20 cellular contexts compared by ENCODE assay signal in genomic region chr1:219085082-219085481, GRCh38.
A peak's percentile ranks its signal among the peaks of the same experiment; 100 is the strongest.
DNase-seq lines count a peak whose midpoint lies in the region; ATAC-seq and TF ChIP-seq lines count a peak whose summit lies in the region.
"Had no signal": no experiment of that assay in that cellular context is flagged by ENCODE, and none has a peak within 500 bp of the region (broad histone marks: within the 10 kb centered on the region; RNA-seq: fewer than 3 reads in every experiment).

No MANE protein-coding gene starts in this region.

- peak; percentile 93 for DNase-seq in BJ (ENCODE audit: low read depth)
- DNase-seq in IMR-90 = peak; percentile 77
- peak; percentile 40 for DNase-seq in choroid plexus epithelial cell (ENCODE audit: low read depth)
- DNase-seq in osteoblast (ENCODE audit: insufficient read length, low spot score, missing footprints) = peak; percentile 38
- no peak for DNase-seq in H7
- no peak for DNase-seq in kidney glomerular epithelial cell (lab: John Stamatoyannopoulos, UW)
- DNase-seq: activated CD4-positive, alpha-beta T cell treated with anti-CD3 and anti-CD28 coated beads for 36 hours; activated effector memory CD4-positive, alpha-beta T cell treated with Interleukin-2 at 50 U/mL for 16 hours; amniotic stem cell; BE2C; MM.1S; NCI-H187; NCI-H2227 treated with DMSO at 0.1 percent for 48 hours; Peyer's patch; stimulated activated naive CD8-positive, alpha-beta T cell treated with anti-CD3 and anti-CD28 coated beads, Interleukin-15, amount 100 ng/mL, for 72 hours; upper lobe of left lung had no signal

- H3K27me3 ChIP-seq in BJ (ENCODE audit: control insufficient read depth, insufficient read depth, low read length) (no peaks in the 10 kb centered on the region), IMR-90 (ENCODE audit: control insufficient read depth, insufficient read depth, low read length) (no peaks in the 10 kb centered on the region), osteoblast (ENCODE audit: insufficient read depth, low read length) (no peaks in the 10 kb centered on the region), H7 (ENCODE audit: control insufficient read depth, insufficient read depth, low read length) (no peaks in the 10 kb centered on the region)
- H3K27me3 ChIP-seq: BE2C, neutrophil, Peyer's patch, upper lobe of left lung had no signal

- no peak overlapping the region for H2BK15ac ChIP-seq in IMR-90 (ENCODE audit: low read depth, low read length)

- H3K79me2 ChIP-seq in osteoblast (ENCODE audit: insufficient read depth, low read length) = no peaks in the 10 kb centered on the region

- H3K4me2 ChIP-seq in IMR-90 (ENCODE audit: low read depth, low read length) (no peak overlapping the region), osteoblast (ENCODE audit: insufficient read depth, low read length) (no peak overlapping the region)

- CTCF ChIA-PET in BJ (lab: Yijun Ruan, JAX) = no interaction called here
- CTCF ChIA-PET in IMR-90 (lab: Yijun Ruan, JAX) = no interaction called here

- TF ChIP-seq CTCF in BJ (IDR thresholded peaks at IDR 0.05; ENCODE audit: insufficient read depth, low read depth, low read length) (no peak), IMR-90 (conservative IDR thresholded peaks at IDR 0.05; ENCODE audit: low read depth, low read length) (no peak), choroid plexus epithelial cell (conservative IDR thresholded peaks at IDR 0.05; ENCODE audit: low read depth, low read length) (no peak), osteoblast (IDR thresholded peaks at IDR 0.05; ENCODE audit: extremely low read depth, low read depth, low read length) (no peak)

- H4K91ac ChIP-seq in IMR-90 (ENCODE audit: insufficient read depth, low read depth, low read length) = no peak overlapping the region

- no peak overlapping the region for H2BK5ac ChIP-seq in IMR-90 (ENCODE audit: low read depth, low read length, poor library complexity, severe bottlenecking)

- no peak overlapping the region for H3K18ac ChIP-seq in IMR-90 (ENCODE audit: low read depth, low read length)

- H3K79me1 ChIP-seq in IMR-90 (ENCODE audit: low read depth in 1 of 2, low read length in 2 of 2) = no peaks in the 10 kb centered on the region

- peaks cover 5% of the 10 kb centered on the region for H3K9me1 ChIP-seq in IMR-90 (ENCODE audit: insufficient read depth, low read length)

- no peak overlapping the region for H4K5ac ChIP-seq in IMR-90 (ENCODE audit: low read depth, low read length)

- no peak overlapping the region for H3K4ac ChIP-seq in IMR-90 (ENCODE audit: low read depth, low read length)

- H3K27ac ChIP-seq in IMR-90 (ENCODE audit: insufficient read depth, low read length) = no peak overlapping the region
- peak overlapping the region; percentile 64 for H3K27ac ChIP-seq in osteoblast (ENCODE audit: low read depth, low read length)
- H3K27ac ChIP-seq: neutrophil, Peyer's patch, upper lobe of left lung had no signal

- H4K8ac ChIP-seq in IMR-90 (ENCODE audit: low read depth in 2 of 2, low read length in 2 of 2) = no peak overlapping the region

- H3K36me3 ChIP-seq in BJ (ENCODE audit: control insufficient read depth, insufficient read depth, low read length) (no peaks in the 10 kb centered on the region), IMR-90 (ENCODE audit: control insufficient read depth, insufficient read depth, low read length) (no peaks in the 10 kb centered on the region), osteoblast (ENCODE audit: insufficient read depth, low read length) (no peaks in the 10 kb centered on the region), H7 (replicated peaks; ENCODE audit: control insufficient read depth, insufficient read depth, low read length) (no peaks in the 10 kb centered on the region)
- H3K36me3 ChIP-seq: BE2C, neutrophil, Peyer's patch, upper lobe of left lung had no signal

- H3K23ac ChIP-seq in IMR-90 (ENCODE audit: low read depth, low read length) = no peak overlapping the region

- H4K20me1 ChIP-seq in IMR-90 (ENCODE audit: insufficient read depth, low read length) (no peaks in the 10 kb centered on the region), osteoblast (ENCODE audit: insufficient read depth, low read length) (no peaks in the 10 kb centered on the region)

- no peak for TF ChIP-seq RAD21 in IMR-90 (IDR thresholded peaks at IDR 0.05; ENCODE audit: low read length)

- H2AK9ac ChIP-seq in IMR-90 (replicated peaks; ENCODE audit: low read depth, low read length, poor library complexity) = no peak overlapping the region

- H2AK5ac ChIP-seq in IMR-90 (ENCODE audit: low read depth, low read length) = no peak overlapping the region

- BruUV-seq in IMR-90 (replicated peaks; lab: Mats Ljungman, UMichigan) = no TSS peak

- no peak overlapping the region for H3K9ac ChIP-seq in IMR-90 (ENCODE audit: low read depth, low read length)

- H2BK20ac ChIP-seq in IMR-90 (ENCODE audit: low read depth, low read length) = no peak overlapping the region

- H3K14ac ChIP-seq in IMR-90 (replicated peaks; ENCODE audit: low read depth, low read length) = no peak overlapping the region

- no peak for TF ChIP-seq POLR2A in IMR-90 (IDR thresholded peaks at IDR 0.05; ENCODE audit: low read depth, low read length)

- ATAC-seq in IMR-90 (ENCODE audit: low read depth) = peak; percentile 19
- no peak for ATAC-seq in GM21529 (IDR thresholded peaks at IDR 0.05; ENCODE audit: unreplicated experiment)
- no peak for ATAC-seq in HG02970 (IDR thresholded peaks at IDR 0.05; ENCODE audit: low FRiP score, unreplicated experiment)
- ATAC-seq: activated CD4-positive, alpha-beta T cell treated with anti-CD3 and anti-CD28 coated beads for 36 hours; sciatic nerve; stimulated activated naive CD8-positive, alpha-beta T cell treated with anti-CD3 and anti-CD28 coated beads, Interleukin-15, amount 100 ng/mL, for 72 hours had no signal

- H2BK120ac ChIP-seq in IMR-90 (ENCODE audit: low read depth, low read length) = no peak overlapping the region

- H3K4me3 ChIP-seq in BJ (ENCODE audit: low read depth, low read length) (no peak overlapping the region), IMR-90 (ENCODE audit: insufficient read depth, low read depth, low read length) (no peak overlapping the region), choroid plexus epithelial cell (ENCODE audit: low read depth, low read length) (no peak overlapping the region), osteoblast (ENCODE audit: insufficient read depth, low read length) (no peak overlapping the region), H7 (ENCODE audit: insufficient read depth, low read depth, low read length) (no peak overlapping the region)
- H3K4me3 ChIP-seq: Peyer's patch, upper lobe of left lung had no signal

- H3K9me3 ChIP-seq in IMR-90 (ENCODE audit: control insufficient read depth, insufficient read depth, low read length) (no peaks in the 10 kb centered on the region), osteoblast (ENCODE audit: low read depth, low read length) (no peaks in the 10 kb centered on the region)
- H3K9me3 ChIP-seq: BE2C, neutrophil, Peyer's patch, upper lobe of left lung had no signal

- H2AFZ ChIP-seq in IMR-90 (replicated peaks; ENCODE audit: low read length, poor library complexity) (no peak overlapping the region), osteoblast (ENCODE audit: low read length) (no peak overlapping the region)

- no CpG with 5 or more reads among the region's 3 CpGs for whole genome bisulfite sequencing in IMR-90 (ENCODE audit: extremely low coverage in 2 of 2, insufficient read length in 1 of 2), 2 experiments

- in situ Hi-C loops in IMR-90 (cut with MboI; ENCODE audit: low sequenced_read_pairs) = loop anchor here (25.0 kb wide), 1 partner anchor 477 kb away; no protein-coding TSS in a partner anchor

- intact Hi-C loops in IMR-90 (cut with micrococcal nuclease) = loop anchor here (5.0 to 10.0 kb wide), 2 partner anchors 302 to 480 kb away; no protein-coding TSS in a partner anchor

- H3K4me1 ChIP-seq in IMR-90 (ENCODE audit: control insufficient read depth, insufficient read depth, low read length) (peaks cover 6% of the 10 kb centered on the region), osteoblast (ENCODE audit: insufficient read depth, low read length) (peaks cover 47% of the 10 kb centered on the region)
- H3K4me1 ChIP-seq: BE2C, Peyer's patch had no signal

- POLR2A ChIA-PET in BJ (lab: Charles Lee) (no interaction called here), IMR-90 (lab: Charles Lee; ENCODE audit: unreplicated experiment) (no interaction called here)

- no peak overlapping the region; the same call in 1 of the 2 replicates for H3K56ac ChIP-seq in IMR-90 (ENCODE audit: extremely low read depth, insufficient read depth, low read length)

- dilution Hi-C loops in IMR-90 (cut with HindIII; ENCODE audit: low sequenced_read_pairs, unreplicated experiment) = no loop called here

TF ChIP-seq in IMR-90, 13 proteins besides CTCF, POLR2A, EP300 and RAD21:
- TF ChIP-seq FOS (IDR thresholded peaks at IDR 0.05; ENCODE audit: low read depth, low read length) = peak; percentile 46; the same call in 1 of the 2 replicates
- TF ChIP-seq BHLHE40 (IDR thresholded peaks at IDR 0.05; ENCODE audit: low read depth, low read length) = 0 out of 2 replicates have a peak, but pooled peaks have one; percentile 15
- TF ChIP-seq CHD1 (IDR thresholded peaks at IDR 0.05; ENCODE audit: low read depth, low read length) = no peak

Comparison
In these comparisons a context has a peak if more than half of its experiments do, and no peak if none do; other contexts are left out.
1. DNase-seq: peak in BJ (single experiment), IMR-90 (single experiment), choroid plexus epithelial cell (single experiment) and osteoblast (single experiment); none in H7 (single experiment) and kidney glomerular epithelial cell (single experiment).